Comparison of ENCODE assay signal across 7 cellular contexts in the genomic region with DNA sequence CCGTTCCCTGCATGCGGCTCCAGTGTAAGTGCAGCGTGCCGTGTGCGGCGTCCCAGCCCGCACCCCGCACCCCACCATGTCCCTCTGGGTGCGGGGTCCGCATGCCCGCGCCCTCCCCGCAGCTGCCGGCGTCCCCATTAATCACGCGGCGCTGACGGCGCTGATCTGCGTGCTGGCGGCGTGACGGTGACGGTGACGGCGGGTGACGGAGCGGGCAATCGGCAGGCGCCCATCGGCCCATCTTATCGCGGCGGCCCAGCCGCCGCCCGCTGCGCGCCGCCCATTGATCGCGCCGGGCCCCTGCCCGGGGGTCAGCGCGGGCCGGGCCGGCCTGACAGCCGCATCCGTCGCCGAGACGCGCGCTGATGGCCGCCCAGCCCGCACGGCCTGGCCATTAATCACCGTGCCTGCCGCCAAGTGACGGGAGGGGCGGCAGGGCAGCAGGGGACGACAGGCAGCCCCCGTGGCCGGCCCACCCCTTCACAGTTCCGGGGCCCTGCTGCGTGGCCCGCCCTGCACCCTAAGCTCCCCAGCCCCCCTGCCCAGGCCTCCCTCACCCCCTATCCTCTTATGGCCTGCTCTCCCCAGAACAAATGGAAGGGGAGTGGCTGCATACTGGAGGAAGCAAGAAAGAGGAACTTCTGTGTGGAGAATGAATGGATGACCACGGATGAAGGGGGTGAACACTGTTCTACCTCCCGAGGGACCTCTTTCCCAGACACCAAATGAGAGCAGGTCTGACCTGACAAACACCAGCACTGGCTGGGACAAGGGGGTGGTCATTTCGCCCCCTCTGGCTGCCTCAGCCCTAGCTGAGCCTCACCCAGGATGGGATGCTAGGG. TPM values are rescaled to one million over a fixed set of nuclear protein-coding genes. Genes with fewer than 3 reads are reported as not detected.
DNase-seq lines count a peak whose midpoint lies in the region; ATAC-seq and TF ChIP-seq lines count a peak whose summit lies in the region.

No MANE protein-coding gene starts in this region.

- peak overlapping the region; percentile 85 for H3K4me2 ChIP-seq in osteoblast (ENCODE audit: insufficient read depth, low read length)

- H3K27ac Mint-ChIP-seq in glutamatergic neuron (ENCODE audit: unreplicated experiment), result no peak overlapping the region

- no peaks in the 10 kb centered on the region for H3K36me3 Mint-ChIP-seq in glutamatergic neuron (ENCODE audit: unreplicated experiment)

- H3K27ac ChIP-seq in osteoblast (ENCODE audit: low read depth, low read length), result no peak overlapping the region

- H3K27me3 Mint-ChIP-seq in glutamatergic neuron (ENCODE audit: unreplicated experiment), result peaks cover 3% of the 10 kb centered on the region

- peak; percentile 87 to 91 for DNase-seq in Kasumi-1 (lab: John Stamatoyannopoulos, UW)
- peak; percentile 23 to 28 for DNase-seq in activated CD4-positive, alpha-beta T cell treated with anti-CD3 and anti-CD28 coated beads, Interleukin-2, amount 50 U/mL, for 4 hours
- DNase-seq in glutamatergic neuron, result peak; percentile 61
- DNase-seq in osteoblast (ENCODE audit: insufficient read length, low spot score, missing footprints), result no peak
- DNase-seq in NCI-H2196 (lab: John Stamatoyannopoulos, UW; ENCODE audit: unreplicated experiment), result no peak

- peak overlapping the region; percentile 68 for H3K4me3 ChIP-seq in osteoblast (ENCODE audit: insufficient read depth, low read length)

- H3K36me3 ChIP-seq in osteoblast (ENCODE audit: insufficient read depth, low read length), result peaks cover 32% of the 10 kb centered on the region

- ATAC-seq in GM19463 (IDR thresholded peaks at IDR 0.05; ENCODE audit: unreplicated experiment) (no peak), SK-N-SH treated with all-trans-retinoic acid at 6 μM for 48 hours (no peak)

- peaks cover 15% of the 10 kb centered on the region for H3K79me2 ChIP-seq in osteoblast (ENCODE audit: insufficient read depth, low read length)

- peaks cover 39% of the 10 kb centered on the region for H3K4me1 ChIP-seq in osteoblast (ENCODE audit: insufficient read depth, low read length)

- H2AFZ ChIP-seq in osteoblast (ENCODE audit: low read length), result no peak overlapping the region

- H3K27me3 ChIP-seq in osteoblast (ENCODE audit: insufficient read depth, low read length), result no peaks in the 10 kb centered on the region

- peaks cover 4% of the 10 kb centered on the region for H3K9me3 Mint-ChIP-seq in glutamatergic neuron (ENCODE audit: unreplicated experiment)

- H3K4me1 Mint-ChIP-seq in glutamatergic neuron (ENCODE audit: low read depth, unreplicated experiment), result peaks cover 2% of the 10 kb centered on the region

- no peak for TF ChIP-seq CTCF in glutamatergic neuron (IDR thresholded peaks at IDR 0.05; ENCODE audit: partially characterized antibody, unreplicated experiment)
- TF ChIP-seq CTCF in osteoblast (IDR thresholded peaks at IDR 0.05; ENCODE audit: extremely low read depth, low read depth, low read length), result no peak

- H3K4me3 Mint-ChIP-seq in glutamatergic neuron (ENCODE audit: unreplicated experiment), result peak overlapping the region; percentile 71

- H4K20me1 ChIP-seq in osteoblast (ENCODE audit: insufficient read depth, low read length), result peaks cover 57% of the 10 kb centered on the region

- no peaks in the 10 kb centered on the region for H3K9me3 ChIP-seq in osteoblast (ENCODE audit: low read depth, low read length)

TF ChIP-seq in SK-N-SH treated with all-trans-retinoic acid at 6 μM for 48 hours, 23 proteins besides CTCF, POLR2A, EP300 and RAD21:
- TF ChIP-seq PATZ1 (CRISPR knock-in tag; IDR thresholded peaks at IDR 0.05; ENCODE audit: borderline replicate concordance) (no peak), TOX (CRISPR knock-in tag; IDR thresholded peaks at IDR 0.05; ENCODE audit: borderline replicate concordance) (no peak), ZFP3 (CRISPR knock-in tag; IDR thresholded peaks at IDR 0.05) (no peak)
TF ChIP-seq in SK-N-SH treated with all-trans-retinoic acid at 6 μM for 48 hours: peak in this region for 0.

RNA-seq across cellular contexts. Expression of gene SEC61A1, which starts 24.8 kb away (rescaled TPM):
- total RNA-seq in glutamatergic neuron (ENCODE audit: unreplicated experiment), result 201 TPM
- total RNA-seq in osteoblast, result 350 and 355 TPM in 2 replicates

RNA-seq across cellular contexts. Expression of gene RUVBL1, which starts 46.6 kb away (rescaled TPM):
- total RNA-seq in glutamatergic neuron (ENCODE audit: unreplicated experiment) (33.1 TPM), osteoblast (40.1 and 41.6 TPM in 2 replicates)

Comparison
In these comparisons a context has a peak if more than half of its experiments do, and no peak if none do; other contexts are left out.
1. DNase-seq: peak in Kasumi-1 (2 of 2), activated CD4-positive, alpha-beta T cell treated with anti-CD3 and anti-CD28 coated beads, Interleukin-2, amount 50 U/mL, for 4 hours (2 of 2) and glutamatergic neuron (single experiment); none in osteoblast (single experiment) and NCI-H2196 (single experiment).